Comparison of ENCODE assay signal across 1 cellular context in the genomic region with DNA sequence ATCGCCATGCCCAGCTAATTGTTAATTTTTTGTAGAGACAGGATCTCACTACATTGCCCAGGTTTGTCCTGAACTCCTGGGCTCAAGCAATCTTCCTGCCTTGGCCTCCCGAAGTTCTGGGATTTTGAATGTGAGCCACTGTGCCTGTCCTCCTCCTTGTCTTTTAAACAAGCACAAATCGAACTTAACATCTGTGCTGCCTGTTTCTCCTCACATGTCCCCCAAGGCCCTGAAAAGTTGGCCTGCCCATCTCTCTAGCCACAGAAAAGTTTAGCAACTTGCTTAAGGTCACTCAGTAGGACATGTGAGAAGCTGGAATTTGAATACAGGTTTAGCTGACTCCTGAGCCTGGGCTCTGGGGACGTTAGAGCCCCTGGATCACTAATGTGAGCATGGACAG.
TF ChIP-seq lines count a peak whose summit lies in the region.

No MANE protein-coding gene starts in this region.

TF ChIP-seq in SK-N-SH treated with all-trans-retinoic acid at 6 μM for 48 hours, 23 proteins besides CTCF, POLR2A, EP300 and RAD21 (continued from another document):
- TF ChIP-seq, protein P1, sequence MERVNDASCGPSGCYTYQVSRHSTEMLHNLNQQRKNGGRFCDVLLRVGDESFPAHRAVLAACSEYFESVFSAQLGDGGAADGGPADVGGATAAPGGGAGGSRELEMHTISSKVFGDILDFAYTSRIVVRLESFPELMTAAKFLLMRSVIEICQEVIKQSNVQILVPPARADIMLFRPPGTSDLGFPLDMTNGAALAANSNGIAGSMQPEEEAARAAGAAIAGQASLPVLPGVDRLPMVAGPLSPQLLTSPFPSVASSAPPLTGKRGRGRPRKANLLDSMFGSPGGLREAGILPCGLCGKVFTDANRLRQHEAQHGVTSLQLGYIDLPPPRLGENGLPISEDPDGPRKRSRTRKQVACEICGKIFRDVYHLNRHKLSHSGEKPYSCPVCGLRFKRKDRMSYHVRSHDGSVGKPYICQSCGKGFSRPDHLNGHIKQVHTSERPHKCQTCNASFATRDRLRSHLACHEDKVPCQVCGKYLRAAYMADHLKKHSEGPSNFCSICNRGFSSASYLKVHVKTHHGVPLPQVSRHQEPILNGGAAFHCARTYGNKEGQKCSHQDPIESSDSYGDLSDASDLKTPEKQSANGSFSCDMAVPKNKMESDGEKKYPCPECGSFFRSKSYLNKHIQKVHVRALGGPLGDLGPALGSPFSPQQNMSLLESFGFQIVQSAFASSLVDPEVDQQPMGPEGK (CRISPR knock-in tag; IDR thresholded peaks at IDR 0.05; ENCODE audit: borderline replicate concordance), result no peak
- no peak for TF ChIP-seq ESRRG (CRISPR knock-in tag; IDR thresholded peaks at IDR 0.05)
- no peak for TF ChIP-seq SNAI2 (CRISPR knock-in tag; IDR thresholded peaks at IDR 0.05)
- TF ChIP-seq, protein P2, sequence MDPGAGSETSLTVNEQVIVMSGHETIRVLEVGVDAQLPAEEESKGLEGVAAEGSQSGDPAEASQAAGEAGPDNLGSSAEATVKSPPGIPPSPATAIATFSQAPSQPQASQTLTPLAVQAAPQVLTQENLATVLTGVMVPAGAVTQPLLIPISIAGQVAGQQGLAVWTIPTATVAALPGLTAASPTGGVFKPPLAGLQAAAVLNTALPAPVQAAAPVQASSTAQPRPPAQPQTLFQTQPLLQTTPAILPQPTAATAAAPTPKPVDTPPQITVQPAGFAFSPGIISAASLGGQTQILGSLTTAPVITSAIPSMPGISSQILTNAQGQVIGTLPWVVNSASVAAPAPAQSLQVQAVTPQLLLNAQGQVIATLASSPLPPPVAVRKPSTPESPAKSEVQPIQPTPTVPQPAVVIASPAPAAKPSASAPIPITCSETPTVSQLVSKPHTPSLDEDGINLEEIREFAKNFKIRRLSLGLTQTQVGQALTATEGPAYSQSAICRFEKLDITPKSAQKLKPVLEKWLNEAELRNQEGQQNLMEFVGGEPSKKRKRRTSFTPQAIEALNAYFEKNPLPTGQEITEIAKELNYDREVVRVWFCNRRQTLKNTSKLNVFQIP (CRISPR knock-in tag; IDR thresholded peaks at IDR 0.05; ENCODE audit: borderline replicate concordance, low read depth), result no peak
- no peak for TF ChIP-seq GLIS3 (CRISPR knock-in tag; IDR thresholded peaks at IDR 0.05)
- no peak for TF ChIP-seq PPARA (CRISPR knock-in tag; IDR thresholded peaks at IDR 0.05; ENCODE audit: borderline replicate concordance)
- TF ChIP-seq, protein P3, sequence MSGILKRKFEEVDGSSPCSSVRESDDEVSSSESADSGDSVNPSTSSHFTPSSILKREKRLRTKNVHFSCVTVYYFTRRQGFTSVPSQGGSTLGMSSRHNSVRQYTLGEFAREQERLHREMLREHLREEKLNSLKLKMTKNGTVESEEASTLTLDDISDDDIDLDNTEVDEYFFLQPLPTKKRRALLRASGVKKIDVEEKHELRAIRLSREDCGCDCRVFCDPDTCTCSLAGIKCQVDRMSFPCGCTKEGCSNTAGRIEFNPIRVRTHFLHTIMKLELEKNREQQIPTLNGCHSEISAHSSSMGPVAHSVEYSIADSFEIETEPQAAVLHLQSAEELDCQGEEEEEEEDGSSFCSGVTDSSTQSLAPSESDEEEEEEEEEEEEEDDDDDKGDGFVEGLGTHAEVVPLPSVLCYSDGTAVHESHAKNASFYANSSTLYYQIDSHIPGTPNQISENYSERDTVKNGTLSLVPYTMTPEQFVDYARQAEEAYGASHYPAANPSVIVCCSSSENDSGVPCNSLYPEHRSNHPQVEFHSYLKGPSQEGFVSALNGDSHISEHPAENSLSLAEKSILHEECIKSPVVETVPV (CRISPR knock-in tag; IDR thresholded peaks at IDR 0.05), result no peak
